In genomic region chr20:52379723-52380336, GRCh38 we compare ENCODE assay signal across 9 cellular contexts.
DNase-seq lines count a peak whose midpoint lies in the region; TF ChIP-seq lines count a peak whose summit lies in the region.
"Had no signal": no experiment of that assay in that cellular context is flagged by ENCODE, and none has a peak within 500 bp of the region (broad histone marks: within the 10 kb centered on the region; RNA-seq: fewer than 3 reads in every experiment).

No MANE protein-coding gene starts in this region.

- peak; percentile 99 for TF ChIP-seq CTCF in Loucy (conservative IDR thresholded peaks at IDR 0.05; ENCODE audit: low read length)

- DNase-seq in NCI-H1417 (lab: John Stamatoyannopoulos, UW) = peak; percentile 12 to 59 (median 22)
- no peak for DNase-seq in NCI-H1417 treated with DMSO at 0.1 percent for 48 hours (lab: John Stamatoyannopoulos, UW)
- DNase-seq in activated T-cell treated with anti-CD3 and anti-CD28 coated beads for 48 hours (ENCODE audit: low read depth) = peak; percentile 8
- peak; percentile 7 for DNase-seq in glomerular endothelial cell (ENCODE audit: extremely low read depth, low read depth, low spot score)
- peak; percentile 3 for DNase-seq in pulmonary artery endothelial cell (ENCODE audit: low read depth, low spot score)
- DNase-seq in NCI-H2081 treated with DMSO at 0.1 percent for 48 hours (lab: John Stamatoyannopoulos, UW) = no peak
- no peak for DNase-seq in amniotic stem cell (lab: John Stamatoyannopoulos, UW)

- H3K9me2 ChIP-seq in Loucy (replicated peaks; ENCODE audit: low read depth, low read length) = no peaks in the 10 kb centered on the region

- H3K4me1 ChIP-seq in Loucy (ENCODE audit: insufficient read depth, low read length, poor library complexity, severe bottlenecking) = no peaks in the 10 kb centered on the region
- H3K4me1 ChIP-seq: BLaER1 treated with 17β-estradiol and CSF1 and Interleukin-3, amounts not matched to agents 10 nM and 100 nM had no signal

- H3K4me3 ChIP-seq in Loucy (ENCODE audit: low read length, poor library complexity, severe bottlenecking) = no peak overlapping the region
- H3K4me3 ChIP-seq: BLaER1 treated with 17β-estradiol and CSF1 and Interleukin-3, amounts not matched to agents 10 nM and 100 nM had no signal

- H3K36me3 ChIP-seq in Loucy (ENCODE audit: insufficient read depth, low read length) = no peaks in the 10 kb centered on the region
- H3K36me3 ChIP-seq: BLaER1 treated with 17β-estradiol and CSF1 and Interleukin-3, amounts not matched to agents 10 nM and 100 nM had no signal

- H3K27me3 ChIP-seq in Loucy (ENCODE audit: insufficient read depth, low read length, poor library complexity, severe bottlenecking) = no peaks in the 10 kb centered on the region
- H3K27me3 ChIP-seq: BLaER1 treated with 17β-estradiol and CSF1 and Interleukin-3, amounts not matched to agents 10 nM and 100 nM had no signal

- H3F3A ChIP-seq in Loucy (ENCODE audit: low read depth) = no peaks in the 10 kb centered on the region

- no peak overlapping the region for H3K9ac ChIP-seq in Loucy (ENCODE audit: low read depth, low read length, poor library complexity, severe bottlenecking)
- H3K9ac ChIP-seq: BLaER1 treated with 17β-estradiol and CSF1 and Interleukin-3, amounts not matched to agents 10 nM and 100 nM had no signal

- H3K79me2 ChIP-seq in Loucy (ENCODE audit: insufficient read depth, low read length) = no peaks in the 10 kb centered on the region

- no peak overlapping the region for H3K4me2 ChIP-seq in Loucy (ENCODE audit: low read depth, low read length, poor library complexity, severe bottlenecking)
- H3K4me2 ChIP-seq: BLaER1 treated with 17β-estradiol and CSF1 and Interleukin-3, amounts not matched to agents 10 nM and 100 nM had no signal

- no peaks in the 10 kb centered on the region for H4K20me1 ChIP-seq in Loucy (ENCODE audit: insufficient read depth, low read length, poor library complexity, severe bottlenecking)
- H4K20me1 ChIP-seq: BLaER1 treated with 17β-estradiol and CSF1 and Interleukin-3, amounts not matched to agents 10 nM and 100 nM had no signal

- no peaks in the 10 kb centered on the region for H3K9me3 ChIP-seq in Loucy (ENCODE audit: insufficient read depth, low read depth, low read length)

- no peak overlapping the region for H2AFZ ChIP-seq in Loucy (ENCODE audit: low read length)

Comparison
In these comparisons a context has a peak if more than half of its experiments do, and no peak if none do; other contexts are left out.
1. DNase-seq: peak in NCI-H1417 (3 of 3), activated T-cell treated with anti-CD3 and anti-CD28 coated beads for 48 hours (single experiment), glomerular endothelial cell (single experiment) and pulmonary artery endothelial cell (single experiment); none in NCI-H1417 treated with DMSO at 0.1 percent for 48 hours (single experiment), NCI-H2081 treated with DMSO at 0.1 percent for 48 hours (single experiment) and amniotic stem cell (single experiment).